ENCODE assay signal across 8 cellular contexts in the genomic region with DNA sequence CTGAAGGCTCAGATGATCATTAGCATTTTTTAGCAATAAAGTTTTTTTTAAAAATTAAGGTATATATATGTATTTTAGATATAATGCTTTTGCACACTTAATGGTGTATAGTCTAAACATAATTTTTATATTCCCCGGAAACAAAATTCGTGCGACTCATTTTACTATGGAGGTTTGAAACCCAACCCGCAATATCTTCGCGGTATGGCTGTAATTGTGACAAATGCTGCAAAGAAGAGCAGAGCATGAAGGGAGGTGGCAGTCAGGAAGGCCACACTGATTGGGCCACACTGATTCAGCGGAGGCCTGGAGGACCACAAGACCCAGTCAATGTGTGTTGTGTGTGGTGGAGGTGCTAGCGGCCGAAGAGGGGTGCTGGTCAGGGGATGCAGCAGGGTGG. TPM values are rescaled to one million over a fixed set of nuclear protein-coding genes. Genes with fewer than 3 reads are reported as not detected.
DNase-seq lines count a peak whose midpoint lies in the region; ATAC-seq and TF ChIP-seq lines count a peak whose summit lies in the region.

No MANE protein-coding gene starts in this region.

- H4K20me1 ChIP-seq in DOHH2 (ENCODE audit: control insufficient read depth, insufficient read depth, low read depth, low read length) = no peaks in the 10 kb centered on the region
- no peaks in the 10 kb centered on the region for H4K20me1 ChIP-seq in fibroblast of lung (ENCODE audit: control insufficient read depth, extremely low read depth, insufficient read depth, low read length)
- no peaks in the 10 kb centered on the region for H4K20me1 ChIP-seq in PC-9 (ENCODE audit: insufficient read depth)

- H2AFZ ChIP-seq in fibroblast of lung (ENCODE audit: low read length) (peak overlapping the region; percentile 87), PC-9 (no peak overlapping the region)

- peak overlapping the region; percentile 87 for H3K4me3 Mint-ChIP-seq in T-helper 17 cell

- no TSS peak for BruUV-seq in PC-9 (replicated peaks; lab: Mats Ljungman, UMichigan)

- H3K27ac Mint-ChIP-seq in T-helper 17 cell = peak overlapping the region; percentile 81

- ATAC-seq in T-helper 17 cell (no peak), psoas muscle (peak in 1 of 4 donors; percentile 7), GM21526 (IDR thresholded peaks at IDR 0.05; ENCODE audit: low FRiP score, unreplicated experiment) (no peak)

- H3K4me3 ChIP-seq in DOHH2 (ENCODE audit: low read length) = peak overlapping the region; percentile 81
- peak overlapping the region in 3 of 4 experiments; percentile 47 to 69 (median 64) for H3K4me3 ChIP-seq in fibroblast of lung (replicated peaks in 1 of 4; ENCODE audit: control extremely low read depth in 1 of 4, insufficient read depth in 1 of 4, low read depth in 3 of 4, low read length in 4 of 4)
- H3K4me3 ChIP-seq in psoas muscle = peak overlapping the region; percentile 81
- H3K4me3 ChIP-seq in PC-9 = no peak overlapping the region

- no peaks in the 10 kb centered on the region for H3K36me3 ChIP-seq in DOHH2 (ENCODE audit: control insufficient read depth, low read length)
- H3K36me3 ChIP-seq in fibroblast of lung (ENCODE audit: control insufficient read depth, insufficient read depth, low read length) = no peaks in the 10 kb centered on the region
- no peaks in the 10 kb centered on the region for H3K36me3 ChIP-seq in psoas muscle (ENCODE audit: insufficient read depth in 1 of 2, low read depth in 1 of 2)
- H3K36me3 ChIP-seq in PC-9 (ENCODE audit: low read depth) = no peaks in the 10 kb centered on the region

- TF ChIP-seq CTCF in DOHH2 (IDR thresholded peaks at IDR 0.05; ENCODE audit: low read depth, low read length, poor library complexity, severe bottlenecking) (no peak), fibroblast of lung (conservative IDR thresholded peaks at IDR 0.05 in 1 of 2, IDR thresholded peaks at IDR 0.05 in 1 of 2; ENCODE audit: low read depth in 1 of 2, low read length in 2 of 2) (no peak), psoas muscle (IDR thresholded peaks at IDR 0.05) (no peak), PC-9 (conservative IDR thresholded peaks at IDR 0.05) (no peak)

- no peaks in the 10 kb centered on the region for H3K36me3 Mint-ChIP-seq in T-helper 17 cell (ENCODE audit: low read depth)

- WGBS in psoas muscle, 3 donors = 77 to 87% (median 86%) methylated on average over 9 of the region's 9 CpGs

- CTCF ChIA-PET in PC-9 (lab: Charles Lee) = no interaction called here

- no peak overlapping the region for H3K9ac ChIP-seq in fibroblast of lung (ENCODE audit: insufficient read depth, low read length)

- H3K27ac ChIP-seq in DOHH2 (ENCODE audit: low read depth, low read length) = no peak overlapping the region
- H3K27ac ChIP-seq in fibroblast of lung (ENCODE audit: insufficient read depth, low read length) = no peak overlapping the region
- H3K27ac ChIP-seq in psoas muscle = no peak overlapping the region
- no peak overlapping the region for H3K27ac ChIP-seq in PC-9

- peaks cover 13% of the 10 kb centered on the region for H3K27me3 ChIP-seq in DOHH2 (ENCODE audit: control insufficient read depth, low read length)
- H3K27me3 ChIP-seq in fibroblast of lung (ENCODE audit: control insufficient read depth, insufficient read depth, low read length) = peaks cover 5% of the 10 kb centered on the region
- no peaks in the 10 kb centered on the region for H3K27me3 ChIP-seq in psoas muscle (ENCODE audit: insufficient read depth in 3 of 3, low read length in 2 of 3)
- H3K27me3 ChIP-seq in PC-9 (ENCODE audit: insufficient read depth, low read depth) = no peaks in the 10 kb centered on the region

- H3K9me3 ChIP-seq in DOHH2 (ENCODE audit: control insufficient read depth, insufficient read depth, low read length) (no peaks in the 10 kb centered on the region), T-helper 17 cell (ENCODE audit: control insufficient read depth, low read length, poor library complexity, severe bottlenecking) (no peaks in the 10 kb centered on the region), fibroblast of lung (ENCODE audit: control insufficient read depth, insufficient read depth, low read depth, low read length) (no peaks in the 10 kb centered on the region), psoas muscle (no peaks in the 10 kb centered on the region), PC-9 (ENCODE audit: insufficient read depth, low read depth) (no peaks in the 10 kb centered on the region)

- no peaks in the 10 kb centered on the region for H3K79me2 ChIP-seq in DOHH2 (ENCODE audit: control insufficient read depth, low read length)
- no peaks in the 10 kb centered on the region for H3K79me2 ChIP-seq in fibroblast of lung (ENCODE audit: control insufficient read depth, insufficient read depth, low read length)
- no peaks in the 10 kb centered on the region for H3K79me2 ChIP-seq in PC-9 (ENCODE audit: low read depth)

- DNase-seq in T-helper 17 cell (no peak), fibroblast of lung (ENCODE audit: low read depth in 2 of 2) (no peak), psoas muscle (no peak), NCI-H748 (lab: John Stamatoyannopoulos, UW; ENCODE audit: unreplicated experiment) (no peak), COLO668 (lab: John Stamatoyannopoulos, UW; ENCODE audit: unreplicated experiment) (no peak), PC-9 (no peak)

- H3K4me1 Mint-ChIP-seq in T-helper 17 cell = peaks cover 12% of the 10 kb centered on the region

- H3K4me2 ChIP-seq in DOHH2 (ENCODE audit: low read length) (peak overlapping the region; percentile 90), fibroblast of lung (ENCODE audit: extremely low read depth, insufficient read depth, low read length) (peak overlapping the region; percentile 79), PC-9 (no peak overlapping the region)

- peaks cover 9% of the 10 kb centered on the region for H3K27me3 Mint-ChIP-seq in T-helper 17 cell

- no peaks in the 10 kb centered on the region for H3K9me2 ChIP-seq in DOHH2 (replicated peaks; ENCODE audit: control insufficient read depth, low read length)
- no peaks in the 10 kb centered on the region for H3K9me2 ChIP-seq in PC-9 (ENCODE audit: insufficient read depth)

- H3K4me1 ChIP-seq in DOHH2 (ENCODE audit: control insufficient read depth, low read length) = peaks cover 11% of the 10 kb centered on the region
- H3K4me1 ChIP-seq in fibroblast of lung (ENCODE audit: control insufficient read depth, extremely low read depth, insufficient read depth, low read length) = no peaks in the 10 kb centered on the region
- no peaks in the 10 kb centered on the region for H3K4me1 ChIP-seq in psoas muscle
- peaks cover 4% of the 10 kb centered on the region; the same call in 1 of the 2 replicates for H3K4me1 ChIP-seq in PC-9 (replicated peaks; ENCODE audit: insufficient read depth)

- intact Hi-C loops in psoas muscle (cut with DNase I) = loop anchor here (2.0 to 5.0 kb wide), 3 partner anchors 43 to 99 kb away; no protein-coding TSS in a partner anchor
- intact Hi-C loops in PC-9 (cut with micrococcal nuclease; ENCODE audit: unreplicated experiment) = loop anchor here (5.0 kb wide), 2 partner anchors 48 to 648 kb away; no protein-coding TSS in a partner anchor

- H3F3A ChIP-seq in DOHH2 (ENCODE audit: control insufficient read depth, insufficient read depth) (no peaks in the 10 kb centered on the region), PC-9 (ENCODE audit: insufficient read depth, low read depth) (no peaks in the 10 kb centered on the region; the same call in 1 of the 2 replicates)

- POLR2A ChIA-PET in PC-9 (lab: Charles Lee; ENCODE audit: unreplicated experiment) = no interaction called here

RNA-seq across cellular contexts. Expression of gene CYP8B1, which starts 4.5 kb away (rescaled TPM):
- total RNA-seq in T-helper 17 cell (not detected), fibroblast of lung (not detected in 2 replicates), psoas muscle (under 1 TPM in 1 of 4 donors, not detected in 3; 0.08 TPM), PC-9 (2021) (not detected in 2 replicates)
- polyA plus RNA-seq in fibroblast of lung (not detected in 2 replicates), psoas muscle (not detected)
- polyA plus RNA-seq in fibroblast of lung (2012) = not detected in 2 replicates
- polyA minus RNA-seq in fibroblast of lung (ENCODE audit: low replicate concordance) = not detected in 2 replicates

RNA-seq across cellular contexts. Expression of gene ZNF662, which starts 25.8 kb away (rescaled TPM):
- 1 to 10 TPM in 1 of 2 donors, under 1 TPM in 1; 0.94 to 1.4 TPM for total RNA-seq in T-helper 17 cell
- 3.3 and 5.6 TPM in 2 replicates for total RNA-seq in fibroblast of lung
- 0.69 and 1.2 TPM in 2 replicates for polyA plus RNA-seq in fibroblast of lung
- polyA plus RNA-seq in fibroblast of lung (2012) = 0.56 and 1.2 TPM in 2 replicates
- 0.59 TPM in 1 of 2 replicates, not detected in the other for polyA minus RNA-seq in fibroblast of lung (ENCODE audit: low replicate concordance)
- 1 to 10 TPM; 1.4 to 3.5 (median 2.1) TPM for total RNA-seq in psoas muscle
- under 1 TPM; 0.32 to 0.53 (median 0.37) TPM for polyA plus RNA-seq in psoas muscle
- 7.5 and 9.2 TPM in 2 replicates for total RNA-seq in PC-9 (2021)
